ENCODE assay signal across 16 cellular contexts in the genomic region with DNA sequence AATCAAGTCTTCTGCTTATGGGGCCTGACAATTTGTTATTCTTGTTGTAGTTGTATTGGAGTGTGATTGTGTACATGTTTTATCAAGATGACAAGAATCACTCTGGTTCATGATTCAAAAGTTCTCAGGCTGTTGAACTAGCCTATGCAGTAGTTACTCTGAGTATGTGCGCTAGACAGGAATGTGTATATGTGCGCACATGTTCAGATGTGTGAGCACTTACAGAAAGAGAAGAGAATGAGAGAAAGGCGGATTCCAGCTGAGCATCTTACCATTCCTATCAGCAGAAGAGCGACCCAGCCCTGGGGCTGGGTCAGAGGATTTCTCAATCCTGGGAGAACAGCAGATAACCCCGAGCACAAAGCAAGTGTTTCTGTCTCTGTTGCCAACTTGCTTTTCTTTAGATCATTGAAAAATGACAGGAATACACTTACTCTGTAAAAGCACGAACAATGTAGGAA.
DNase-seq lines count a peak whose midpoint lies in the region; ATAC-seq and TF ChIP-seq lines count a peak whose summit lies in the region.
"Had no signal": no experiment of that assay in that cellular context is flagged by ENCODE, and none has a peak within 500 bp of the region (broad histone marks: within the 10 kb centered on the region; RNA-seq: fewer than 3 reads in every experiment).

No MANE protein-coding gene starts in this region.

- intact Hi-C loops in colonic mucosa (cut with DNase I): loop anchor here (10.0 kb wide), 1 partner anchor 929 kb away; no protein-coding TSS in a partner anchor

- H3K27me3 ChIP-seq in colonic mucosa (no peaks in the 10 kb centered on the region), stomach smooth muscle (ENCODE audit: control insufficient read depth in 1 of 2, insufficient read depth in 2 of 2, low read length in 2 of 2) (no peaks in the 10 kb centered on the region)
- H3K27me3 ChIP-seq: ovary had no signal

- peaks cover 89% of the 10 kb centered on the region for H3K4me1 Mint-ChIP-seq in HFFc6 (ENCODE audit: low read depth)

- no peak overlapping the region for H3K9ac ChIP-seq in colonic mucosa (ENCODE audit: low read depth in 2 of 2, low read length in 2 of 2)
- H3K9ac ChIP-seq in stomach smooth muscle (ENCODE audit: low read length in 2 of 2): no peak overlapping the region

- peak overlapping the region; percentile 54 for H3K4me3 Mint-ChIP-seq in HFFc6
- H3K4me3 Mint-ChIP-seq: activated B cell treated with CpG ODN at 0.5 μM for 24 hours, T-helper 17 cell had no signal

- H3K4me1 ChIP-seq in colonic mucosa: no peaks in the 10 kb centered on the region
- peaks cover 27% of the 10 kb centered on the region for H3K4me1 ChIP-seq in stomach smooth muscle (ENCODE audit: control insufficient read depth, insufficient read depth, low read length)

- H3K27ac ChIP-seq in colonic mucosa: peak overlapping the region; percentile 34
- peak overlapping the region; percentile 43 for H3K27ac ChIP-seq in stomach smooth muscle (ENCODE audit: low read length)
- H3K27ac ChIP-seq: epithelial cell of prostate, ovary had no signal

- peak overlapping the region; percentile 72 for H3K27ac Mint-ChIP-seq in HFFc6
- H3K27ac Mint-ChIP-seq: activated B cell treated with CpG ODN at 0.5 μM for 24 hours; activated T-helper 2 cell treated with anti-CD3 and anti-CD28 coated beads, Interferon-gamma antibody, Interleukin-2, Interleukin-4, amounts not matched to agents 10 μg/mL and 5 μg/mL and 100 μg/mL, durations not matched to agents 14 hours and 24 hours and 36 hours; T-helper 17 cell had no signal

- H3K27me3 Mint-ChIP-seq in HFFc6 (ENCODE audit: insufficient read depth): no peaks in the 10 kb centered on the region
- H3K27me3 Mint-ChIP-seq: activated B cell treated with CpG ODN at 0.5 μM for 24 hours had no signal

- no peaks in the 10 kb centered on the region for H3K36me3 Mint-ChIP-seq in HFFc6 (ENCODE audit: low read depth)

- TF ChIP-seq CTCF in HFFc6 (IDR thresholded peaks at IDR 0.05) (no peak), colonic mucosa (IDR thresholded peaks at IDR 0.05) (no peak)

- H3K9me3 ChIP-seq in colonic mucosa: no peaks in the 10 kb centered on the region
- no peaks in the 10 kb centered on the region for H3K9me3 ChIP-seq in stomach smooth muscle (ENCODE audit: control insufficient read depth in 2 of 2, low read length in 2 of 2)
- H3K9me3 ChIP-seq: mucosa of descending colon, ovary had no signal

- H3K36me3 ChIP-seq in colonic mucosa: no peaks in the 10 kb centered on the region
- no peaks in the 10 kb centered on the region for H3K36me3 ChIP-seq in stomach smooth muscle (ENCODE audit: control insufficient read depth in 2 of 2, insufficient read depth in 2 of 2, low read length in 2 of 2)
- H3K36me3 ChIP-seq: ovary had no signal

- H3K4me3 ChIP-seq in colonic mucosa (no peak overlapping the region), stomach smooth muscle (ENCODE audit: low read length in 2 of 2) (no peak overlapping the region)
- H3K4me3 ChIP-seq: mucosa of descending colon, ovary had no signal

- no peak for DNase-seq in HFFc6
- no peak for DNase-seq in colonic mucosa
- no peak for DNase-seq in left lobe of liver (ENCODE audit: low spot score)
- no peak for DNase-seq in midbrain (lab: John Stamatoyannopoulos, UW)
- DNase-seq in activated CD8-positive, alpha-beta memory T cell treated with anti-CD3 and anti-CD28 coated beads, Interleukin-2, amount 50 U/mL, for 48 hours: no peak
- no peak for DNase-seq in DMS79 treated with DMSO at 0.1 percent for 48 hours (lab: John Stamatoyannopoulos, UW)
- DNase-seq: activated B cell treated with CpG ODN at 0.5 μM for 24 hours; islet precursor cell; mucosa of descending colon; ovary; stimulated activated naive CD8-positive, alpha-beta T cell treated with anti-CD3 and anti-CD28 coated beads, Interleukin-15, Interleukin-2, amounts not matched to agents 100 U/mL and 50 U/mL, for 24 hours; T-helper 17 cell had no signal

- no peaks in the 10 kb centered on the region for H3K9me3 Mint-ChIP-seq in HFFc6
- H3K9me3 Mint-ChIP-seq: activated B cell treated with CpG ODN at 0.5 μM for 24 hours; activated T-helper 2 cell treated with anti-CD3 and anti-CD28 coated beads, Interferon-gamma antibody, Interleukin-2, Interleukin-4, amounts not matched to agents 10 μg/mL and 5 μg/mL and 100 μg/mL, durations not matched to agents 14 hours and 24 hours and 36 hours had no signal

- peak; percentile 64 for ATAC-seq in left lobe of liver
- ATAC-seq in HG03159 (IDR thresholded peaks at IDR 0.05; ENCODE audit: unreplicated experiment): no peak
- ATAC-seq: mucosa of descending colon; stimulated activated naive CD8-positive, alpha-beta T cell treated with anti-CD3 and anti-CD28 coated beads, Interleukin-15, Interleukin-2, amounts not matched to agents 100 U/mL and 50 U/mL, for 24 hours; T-helper 17 cell had no signal
